ENCODE assay signal across 10 cellular contexts in genomic region chr17:77476006-77476405, GRCh38.
A peak's percentile ranks its signal among the peaks of the same experiment; 100 is the strongest.
DNase-seq lines count a peak whose midpoint lies in the region; ATAC-seq and TF ChIP-seq lines count a peak whose summit lies in the region.
"Had no signal": no experiment of that assay in that cellular context is flagged by ENCODE, and none has a peak within 500 bp of the region (broad histone marks: within the 10 kb centered on the region; RNA-seq: fewer than 3 reads in every experiment).

No MANE protein-coding gene starts in this region.

- DNase-seq in activated CD4-positive, alpha-beta T cell treated with anti-CD3 and anti-CD28 coated beads for 36 hours, result no peak
- DNase-seq in activated CD4-positive, alpha-beta T cell treated with anti-CD3 and anti-CD28 coated beads for 1 hour, result no peak
- no peak for DNase-seq in activated naive CD4-positive, alpha-beta T cell treated with anti-CD3 and anti-CD28 coated beads, Interleukin-2, amount 50 U/mL, for 72 hours (ENCODE audit: low spot score in 2 of 2)
- peak; percentile 10 for DNase-seq in glutamatergic neuron
- DNase-seq in spleen, result no peak
- DNase-seq in Kasumi-1 (lab: John Stamatoyannopoulos, UW), result no peak
- no peak for DNase-seq in NCI-H1436 (lab: John Stamatoyannopoulos, UW)
- no peak for DNase-seq in amniotic stem cell (lab: John Stamatoyannopoulos, UW)
- DNase-seq: RPMI8226, thyroid gland had no signal

- 90 to 100% (median 91%) methylated on average over 1 to 7 of the region's 7 CpGs for WGBS in spleen, 5 donors

- no peak for TF ChIP-seq CTCF in glutamatergic neuron (IDR thresholded peaks at IDR 0.05; ENCODE audit: partially characterized antibody, unreplicated experiment)
- TF ChIP-seq CTCF in spleen (IDR thresholded peaks at IDR 0.05 in 8 of 11, conservative IDR thresholded peaks at IDR 0.05 in 3 of 11), result no peak

- CTCF ChIA-PET in activated CD4-positive, alpha-beta T cell treated with anti-CD3 and anti-CD28 coated beads for 36 hours (lab: Charles Lee), result interaction anchor here (0.5 kb wide), 1 partner anchor 11 kb away, joined by 3 read pairs; no protein-coding TSS in a partner anchor

- H3K9me3 ChIP-seq in spleen, result no peaks in the 10 kb centered on the region
- H3K9me3 ChIP-seq: thyroid gland had no signal

- H3K36me3 ChIP-seq in spleen, result peaks cover 0 to 49% (median 2%) of the 10 kb centered on the region in 6 donors
- H3K36me3 ChIP-seq: thyroid gland had no signal

- H3K4me1 Mint-ChIP-seq in activated CD4-positive, alpha-beta T cell treated with anti-CD3 and anti-CD28 coated beads for 36 hours, result peaks cover 87% of the 10 kb centered on the region
- peaks cover 60% of the 10 kb centered on the region for H3K4me1 Mint-ChIP-seq in glutamatergic neuron (ENCODE audit: low read depth, unreplicated experiment)

- peak overlapping the region; percentile 86 for H3K27ac Mint-ChIP-seq in activated CD4-positive, alpha-beta T cell treated with anti-CD3 and anti-CD28 coated beads for 36 hours
- H3K27ac Mint-ChIP-seq in activated naive CD4-positive, alpha-beta T cell treated with anti-CD3 and anti-CD28 coated beads, Interleukin-2, amount 50 U/mL, for 72 hours, result peak overlapping the region; percentile 88 to 92
- H3K27ac Mint-ChIP-seq in glutamatergic neuron (ENCODE audit: unreplicated experiment), result peak overlapping the region; percentile 28

- H3K36me3 Mint-ChIP-seq in activated CD4-positive, alpha-beta T cell treated with anti-CD3 and anti-CD28 coated beads for 36 hours (ENCODE audit: low read depth), result peaks cover 41% of the 10 kb centered on the region
- H3K36me3 Mint-ChIP-seq in activated naive CD4-positive, alpha-beta T cell treated with anti-CD3 and anti-CD28 coated beads, Interleukin-2, amount 50 U/mL, for 72 hours, result peaks cover 7 to 21% of the 10 kb centered on the region in 2 donors
- no peaks in the 10 kb centered on the region for H3K36me3 Mint-ChIP-seq in glutamatergic neuron (ENCODE audit: unreplicated experiment)

- peak overlapping the region in 5 of 8 donors; percentile 38 to 97 (median 79) for H3K27ac ChIP-seq in spleen

- intact Hi-C loops in activated CD4-positive, alpha-beta T cell treated with anti-CD3 and anti-CD28 coated beads for 36 hours (cut with DNase I, micrococcal nuclease), result loop anchor here in 1 of 2 experiments (10.0 kb wide), 1 partner anchor 331 kb away; the partner anchor contains the start of gene SEC14L1
- intact Hi-C loops in spleen (cut with DNase I; ENCODE audit: low total_unique reads), result no loop called here

- POLR2A ChIA-PET in activated CD4-positive, alpha-beta T cell treated with anti-CD3 and anti-CD28 coated beads for 36 hours (lab: Charles Lee), result interaction anchor here (0.9 kb wide), 1 partner anchor 46 kb away, joined by 3 read pairs; no protein-coding TSS in a partner anchor

- H3K4me3 Mint-ChIP-seq in activated CD4-positive, alpha-beta T cell treated with anti-CD3 and anti-CD28 coated beads for 36 hours, result no peak overlapping the region
- H3K4me3 Mint-ChIP-seq in glutamatergic neuron (ENCODE audit: unreplicated experiment), result no peak overlapping the region

- H3K4me1 ChIP-seq in spleen, result peaks cover 82 to 100% (median 97%) of the 10 kb centered on the region in 6 donors

- no peak overlapping the region for H3K4me3 ChIP-seq in spleen
- H3K4me3 ChIP-seq: thyroid gland had no signal

- ATAC-seq in activated CD4-positive, alpha-beta T cell treated with anti-CD3 and anti-CD28 coated beads for 36 hours, result no peak
- no peak for ATAC-seq in activated naive CD4-positive, alpha-beta T cell treated with anti-CD3 and anti-CD28 coated beads, Interleukin-2, amount 50 U/mL, for 72 hours

- no peak for TF ChIP-seq POLR2A in spleen (IDR thresholded peaks at IDR 0.05)

- H3K9me3 Mint-ChIP-seq in activated CD4-positive, alpha-beta T cell treated with anti-CD3 and anti-CD28 coated beads for 36 hours (ENCODE audit: low read depth), result no peaks in the 10 kb centered on the region
- H3K9me3 Mint-ChIP-seq in activated naive CD4-positive, alpha-beta T cell treated with anti-CD3 and anti-CD28 coated beads, Interleukin-2, amount 50 U/mL, for 72 hours, result no peaks in the 10 kb centered on the region
- H3K9me3 Mint-ChIP-seq in glutamatergic neuron (ENCODE audit: unreplicated experiment), result peaks cover 24% of the 10 kb centered on the region

- H3K27me3 ChIP-seq in spleen (replicated peaks in 1 of 7), result no peaks in the 10 kb centered on the region
- H3K27me3 ChIP-seq: thyroid gland had no signal

- no peaks in the 10 kb centered on the region for H3K27me3 Mint-ChIP-seq in activated CD4-positive, alpha-beta T cell treated with anti-CD3 and anti-CD28 coated beads for 36 hours
- peaks cover 20% of the 10 kb centered on the region for H3K27me3 Mint-ChIP-seq in glutamatergic neuron (ENCODE audit: unreplicated experiment)

Comparison
In these comparisons a context has a peak if more than half of its experiments do, and no peak if none do; other contexts are left out.
1. H3K27ac Mint-ChIP-seq: peak in every context shown above with its lines; median percentile 90 in activated naive CD4-positive, alpha-beta T cell treated with anti-CD3 and anti-CD28 coated beads, Interleukin-2, amount 50 U/mL, for 72 hours; 86 in activated CD4-positive, alpha-beta T cell treated with anti-CD3 and anti-CD28 coated beads for 36 hours; 28 in glutamatergic neuron.